Comparison of ENCODE assay signal across 1 cellular context in genomic region chr1:229296541-229296941, GRCh38.
TF ChIP-seq lines count a peak whose summit lies in the region.

No MANE protein-coding gene starts in this region.

TF ChIP-seq in HepG2, 621 proteins besides CTCF, POLR2A, EP300 and RAD21:
- TF ChIP-seq ZNF777 (CRISPR knock-in tag; IDR thresholded peaks at IDR 0.05) = no peak
- no peak for TF ChIP-seq ISX (CRISPR knock-in tag; conservative IDR thresholded peaks at IDR 0.05)
- TF ChIP-seq MAFG (CRISPR knock-in tag; IDR thresholded peaks at IDR 0.05) = no peak
- TF ChIP-seq MXD1 (CRISPR knock-in tag; IDR thresholded peaks at IDR 0.05) = no peak
- TF ChIP-seq ZNF83 (CRISPR knock-in tag; IDR thresholded peaks at IDR 0.05; ENCODE audit: borderline replicate concordance) = no peak
- TF ChIP-seq THAP11 (CRISPR knock-in tag; IDR thresholded peaks at IDR 0.05) = no peak
- no peak for TF ChIP-seq ZNF740 (CRISPR knock-in tag; IDR thresholded peaks at IDR 0.05)
- TF ChIP-seq ATF6 (CRISPR knock-in tag; conservative IDR thresholded peaks at IDR 0.05) = no peak
- TF ChIP-seq SIX4 (CRISPR knock-in tag; IDR thresholded peaks at IDR 0.05) = no peak
- no peak for TF ChIP-seq TRIM24 (CRISPR knock-in tag; IDR thresholded peaks at IDR 0.05)
- TF ChIP-seq MYNN (CRISPR knock-in tag; IDR thresholded peaks at IDR 0.05; ENCODE audit: low read depth) = no peak
- no peak for TF ChIP-seq ZBTB10 (CRISPR knock-in tag; IDR thresholded peaks at IDR 0.05; ENCODE audit: borderline replicate concordance)
- no peak for TF ChIP-seq ZNF484 (CRISPR knock-in tag; IDR thresholded peaks at IDR 0.05; ENCODE audit: borderline replicate concordance, low read depth)
- TF ChIP-seq MTA1 (CRISPR knock-in tag; IDR thresholded peaks at IDR 0.05; ENCODE audit: borderline replicate concordance) = no peak
- TF ChIP-seq DNMT3B (CRISPR knock-in tag; conservative IDR thresholded peaks at IDR 0.05) = no peak
